In the genomic region with DNA sequence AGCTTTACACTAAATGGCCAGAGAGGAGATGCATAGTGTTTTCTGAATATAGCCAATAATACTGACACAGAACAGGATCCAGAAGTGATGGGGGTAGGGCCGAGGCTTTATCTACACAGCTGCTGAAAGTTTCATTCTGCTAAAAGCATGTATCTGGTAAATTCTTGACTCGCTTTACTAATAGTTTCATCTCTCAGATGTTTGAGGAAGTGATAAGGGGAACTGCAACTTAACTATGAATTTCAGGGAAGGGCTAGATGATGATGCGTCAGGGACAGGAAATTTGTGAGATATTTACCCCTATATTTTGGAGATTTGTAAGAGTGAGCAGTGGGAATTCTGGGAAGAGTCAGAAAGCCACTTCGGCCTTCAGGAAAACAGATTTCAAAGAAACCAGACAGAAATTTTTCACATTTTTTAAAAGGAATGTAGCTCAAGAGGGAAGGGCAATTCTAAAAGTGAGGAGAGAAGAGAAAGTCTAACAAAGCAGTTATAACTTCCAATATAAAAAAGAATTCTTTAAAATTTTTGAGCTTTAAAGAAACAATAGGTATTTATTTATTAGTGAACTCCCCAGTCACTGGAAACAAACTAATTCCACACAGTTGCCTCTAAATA, we compare ENCODE assay signal across 9 cellular contexts.
A peak's percentile ranks its signal among the peaks of the same experiment; 100 is the strongest.
DNase-seq lines count a peak whose midpoint lies in the region; ATAC-seq and FAIRE-seq lines count a peak whose summit lies in the region.
"Had no signal": no experiment of that assay in that cellular context is flagged by ENCODE, and none has a peak within 500 bp of the region (broad histone marks: within the 10 kb centered on the region; RNA-seq: fewer than 3 reads in every experiment).

No MANE protein-coding gene starts in this region.

- H3K9me3 ChIP-seq in Karpas-422 (ENCODE audit: low read length) = no peaks in the 10 kb centered on the region
- H3K9me3 ChIP-seq in mesodermal cell (ENCODE audit: control insufficient read depth, low read length) = no peaks in the 10 kb centered on the region
- H3K9me3 ChIP-seq in small intestine (ENCODE audit: control insufficient read depth, low read depth) = no peaks in the 10 kb centered on the region

- H3K27me3 ChIP-seq in Karpas-422 (ENCODE audit: low read length) (no peaks in the 10 kb centered on the region), small intestine (ENCODE audit: control insufficient read depth in 2 of 2, insufficient read depth in 2 of 2, low read length in 2 of 2) (no peaks in the 10 kb centered on the region)

- H3K9me3 Mint-ChIP-seq in activated naive CD4-positive, alpha-beta T cell treated with anti-CD3 and anti-CD28 coated beads, Interleukin-2, amount 10 ng/mL, durations not matched to agents 7 days and 5 days = no peaks in the 10 kb centered on the region

- no peaks in the 10 kb centered on the region for H4K20me1 ChIP-seq in Karpas-422 (ENCODE audit: insufficient read depth, low read depth, low read length)

- H3K27ac Mint-ChIP-seq in activated naive CD4-positive, alpha-beta T cell treated with anti-CD3 and anti-CD28 coated beads, Interleukin-2, amount 10 ng/mL, durations not matched to agents 7 days and 5 days = no peak overlapping the region

- no peaks in the 10 kb centered on the region for H3K4me1 Mint-ChIP-seq in activated naive CD4-positive, alpha-beta T cell treated with anti-CD3 and anti-CD28 coated beads, Interleukin-2, amount 10 ng/mL, durations not matched to agents 7 days and 5 days

- FAIRE-seq in small intestine (lab: Jason Lieb, UNC) = no peak

- H3K4me1 ChIP-seq in Karpas-422 (ENCODE audit: low read length) = peaks cover 13% of the 10 kb centered on the region
- peaks cover 21% of the 10 kb centered on the region for H3K4me1 ChIP-seq in mesodermal cell (ENCODE audit: control insufficient read depth, insufficient read depth, low read length, poor library complexity, severe bottlenecking)
- no peaks in the 10 kb centered on the region for H3K4me1 ChIP-seq in small intestine (ENCODE audit: control insufficient read depth in 2 of 2, insufficient read depth in 1 of 2, low read depth in 1 of 2, low read length in 1 of 2)

- H3K4me3 ChIP-seq in Karpas-422 (ENCODE audit: low read length) (no peak overlapping the region), mesodermal cell (ENCODE audit: extremely low read depth, insufficient read depth, low read length, poor library complexity, severe bottlenecking) (no peak overlapping the region), small intestine (ENCODE audit: low read depth in 1 of 2, low read length in 2 of 2) (no peak overlapping the region)

- H3K4me2 ChIP-seq in Karpas-422 (ENCODE audit: low read depth, low read length, poor library complexity, severe bottlenecking) = peak overlapping the region; percentile 31

- H3K9ac ChIP-seq in Karpas-422 (ENCODE audit: low read length) = no peak overlapping the region

- H3K36me3 ChIP-seq in Karpas-422 (ENCODE audit: insufficient read depth, low read length) (no peaks in the 10 kb centered on the region), mesodermal cell (ENCODE audit: control insufficient read depth, insufficient read depth, low read length) (no peaks in the 10 kb centered on the region), small intestine (ENCODE audit: control insufficient read depth in 2 of 2, insufficient read depth in 2 of 2, low read length in 2 of 2) (no peaks in the 10 kb centered on the region)

- no peak overlapping the region for H3K4me3 Mint-ChIP-seq in activated naive CD4-positive, alpha-beta T cell treated with anti-CD3 and anti-CD28 coated beads, Interleukin-2, amount 10 ng/mL, durations not matched to agents 7 days and 5 days

- no peaks in the 10 kb centered on the region for H3K27me3 Mint-ChIP-seq in activated naive CD4-positive, alpha-beta T cell treated with anti-CD3 and anti-CD28 coated beads, Interleukin-2, amount 10 ng/mL, durations not matched to agents 7 days and 5 days

- CTCF ChIA-PET in activated naive CD4-positive, alpha-beta T cell treated with anti-CD3 and anti-CD28 coated beads, Interleukin-2, amount 10 ng/mL, durations not matched to agents 7 days and 5 days (lab: Charles Lee) = interaction anchor here (1.2 kb wide), 1 partner anchor 62 kb away, joined by 3 read pairs; no protein-coding TSS in a partner anchor

- H3K36me3 Mint-ChIP-seq in activated naive CD4-positive, alpha-beta T cell treated with anti-CD3 and anti-CD28 coated beads, Interleukin-2, amount 10 ng/mL, durations not matched to agents 7 days and 5 days = no peaks in the 10 kb centered on the region

- no peak overlapping the region for H2AFZ ChIP-seq in Karpas-422 (ENCODE audit: low read length)

- H3K27ac ChIP-seq in Karpas-422 (ENCODE audit: low read length) (no peak overlapping the region), mesodermal cell (ENCODE audit: low read depth, low read length, severe bottlenecking) (peak overlapping the region; percentile 93), small intestine (ENCODE audit: low read depth in 1 of 2, low read length in 1 of 2) (no peak overlapping the region)

- WGBS in mesodermal cell (ENCODE audit: insufficient coverage in 2 of 2), 2 experiments = 93% methylated on average over 2 of the region's 4 CpGs; no CpG with 5 or more reads in 1 of the 2 experiments
- WGBS in small intestine, 3 donors = 46 to 58% (median 49%) methylated on average over 4 of the region's 4 CpGs

- no peaks in the 10 kb centered on the region for H3K9me2 ChIP-seq in Karpas-422 (replicated peaks; ENCODE audit: insufficient read depth, low read length)

- ATAC-seq in GM18870 (IDR thresholded peaks at IDR 0.05; ENCODE audit: unreplicated experiment) (peak; percentile 100), GM21825 (IDR thresholded peaks at IDR 0.05; ENCODE audit: unreplicated experiment) (peak; percentile 99)

- DNase-seq in Karpas-422 (peak; percentile 73), activated gamma-delta T cell treated with Interleukin-2 at 50 U/mL for 16 hours (no peak), small intestine (no peak)
- no peak for DNase-seq in stimulated activated CD4-positive, alpha-beta T cell treated with anti-CD3 and anti-CD28 coated beads, Interleukin-1b, Interleukin-23, amount 100 ng/mL, for 48 hours
- no peak for DNase-seq in activated naive CD4-positive, alpha-beta T cell treated with anti-CD3 and anti-CD28 coated beads, Interleukin-2, amount 10 ng/mL, durations not matched to agents 7 days and 5 days
- DNase-seq: stimulated activated CD4-positive, alpha-beta T cell treated with anti-CD3 and anti-CD28 coated beads, Interleukin-15, amount 100 ng/mL, for 24 hours had no signal

- no peaks in the 10 kb centered on the region for H3K79me2 ChIP-seq in Karpas-422 (ENCODE audit: low read length)
